ENCODE assay signal across 23 cellular contexts in genomic region chr10:52347327-52347667, GRCh38. TPM values are rescaled to one million over a fixed set of nuclear protein-coding genes. Genes with fewer than 3 reads are reported as not detected.
DNase-seq lines count a peak whose midpoint lies in the region; ATAC-seq and TF ChIP-seq lines count a peak whose summit lies in the region.
"Had no signal": no experiment of that assay in that cellular context is flagged by ENCODE, and none has a peak within 500 bp of the region (broad histone marks: within the 10 kb centered on the region; RNA-seq: fewer than 3 reads in every experiment).

No MANE protein-coding gene starts in this region.

- no peak overlapping the region for H2BK12ac ChIP-seq in mesenchymal stem cell (ENCODE audit: low read length in 2 of 2)

- intact Hi-C loops in posterior vena cava (cut with DNase I): no loop called here
- intact Hi-C loops in spleen (cut with DNase I; ENCODE audit: low total_unique reads): no loop called here
- intact Hi-C loops in upper lobe of right lung (cut with DNase I): no loop called here

- no peak overlapping the region for H4K8ac ChIP-seq in mesenchymal stem cell (ENCODE audit: low read length)

- no peak overlapping the region for H2AFZ ChIP-seq in mesenchymal stem cell (ENCODE audit: low read depth, low read length)
- H2AFZ ChIP-seq: GM23248 had no signal

- H3K4me3 ChIP-seq in mesenchymal stem cell (ENCODE audit: insufficient read depth in 1 of 2, low read depth in 1 of 2, low read length in 2 of 2): no peak overlapping the region
- H3K4me3 ChIP-seq in spleen: no peak overlapping the region
- no peak overlapping the region for H3K4me3 ChIP-seq in upper lobe of right lung
- no peak overlapping the region for H3K4me3 ChIP-seq in HAP-1
- H3K4me3 ChIP-seq: A549; BLaER1 treated with 17β-estradiol and CSF1 and Interleukin-3, amounts not matched to agents 10 nM and 100 nM; GM23248 had no signal

- H3K9ac ChIP-seq in mesenchymal stem cell (ENCODE audit: low read length): no peak overlapping the region
- H3K9ac ChIP-seq: BLaER1 treated with 17β-estradiol and CSF1 and Interleukin-3, amounts not matched to agents 10 nM and 100 nM; GM23248 had no signal

- peak; percentile 33 for ATAC-seq in upper lobe of right lung
- no peak for ATAC-seq in HG02840 (IDR thresholded peaks at IDR 0.05; ENCODE audit: low FRiP score, unreplicated experiment)
- ATAC-seq: A549, HCT116 had no signal

- peak overlapping the region; percentile 30 for H2BK15ac ChIP-seq in mesenchymal stem cell (ENCODE audit: low read depth, poor library complexity, severe bottlenecking)

- no peak for TF ChIP-seq POLR2A in spleen (IDR thresholded peaks at IDR 0.05)

- no peak overlapping the region for H2BK5ac ChIP-seq in mesenchymal stem cell (ENCODE audit: low read depth, low read length, poor library complexity, severe bottlenecking)

- H2BK120ac ChIP-seq in mesenchymal stem cell (ENCODE audit: low read depth, low read length): no peak overlapping the region

- no peak overlapping the region for H3K4me2 ChIP-seq in mesenchymal stem cell (ENCODE audit: low read length, poor library complexity, severe bottlenecking)
- H3K4me2 ChIP-seq: A549; BLaER1 treated with 17β-estradiol and CSF1 and Interleukin-3, amounts not matched to agents 10 nM and 100 nM had no signal

- H3K9me3 ChIP-seq in mesenchymal stem cell (ENCODE audit: control insufficient read depth, low read length): no peaks in the 10 kb centered on the region
- H3K9me3 ChIP-seq in spleen: peaks cover 0 to 20% (median 0%) of the 10 kb centered on the region in 8 donors
- no peaks in the 10 kb centered on the region for H3K9me3 ChIP-seq in upper lobe of right lung
- H3K9me3 ChIP-seq in HAP-1: no peaks in the 10 kb centered on the region
- H3K9me3 ChIP-seq: A549, BE2C had no signal

- WGBS in mesenchymal stem cell: 99% methylated on average over 5 of the region's 5 CpGs
- 85 to 94% (median 86%) methylated on average over 4 to 5 of the region's 5 CpGs for WGBS in spleen, 5 donors

- H3K4me1 ChIP-seq in mesenchymal stem cell (ENCODE audit: control insufficient read depth, insufficient read depth, low read depth, low read length): peaks cover 4% of the 10 kb centered on the region
- H3K4me1 ChIP-seq in spleen: no peaks in the 10 kb centered on the region
- no peaks in the 10 kb centered on the region for H3K4me1 ChIP-seq in upper lobe of right lung
- no peaks in the 10 kb centered on the region for H3K4me1 ChIP-seq in HAP-1
- H3K4me1 ChIP-seq: BE2C; BLaER1 treated with 17β-estradiol and CSF1 and Interleukin-3, amounts not matched to agents 10 nM and 100 nM had no signal

- no peaks in the 10 kb centered on the region for H3K27me3 ChIP-seq in mesenchymal stem cell (ENCODE audit: control insufficient read depth in 1 of 2, insufficient read depth in 1 of 2, low read length in 2 of 2)
- no peaks in the 10 kb centered on the region for H3K27me3 ChIP-seq in spleen (replicated peaks in 1 of 7)
- H3K27me3 ChIP-seq in upper lobe of right lung: no peaks in the 10 kb centered on the region
- no peaks in the 10 kb centered on the region for H3K27me3 ChIP-seq in HAP-1 (ENCODE audit: low read depth)
- H3K27me3 ChIP-seq: BE2C; BLaER1 treated with 17β-estradiol and CSF1 and Interleukin-3, amounts not matched to agents 10 nM and 100 nM had no signal

- H3K4ac ChIP-seq in mesenchymal stem cell (ENCODE audit: low read depth in 1 of 2, low read length in 2 of 2): no peak overlapping the region

- H3K79me1 ChIP-seq in mesenchymal stem cell (replicated peaks; ENCODE audit: low read length, poor library complexity, severe bottlenecking): no peaks in the 10 kb centered on the region

- H3K14ac ChIP-seq in mesenchymal stem cell (ENCODE audit: low read length in 2 of 2): no peak overlapping the region

- no peak overlapping the region for H3K27ac ChIP-seq in mesenchymal stem cell (ENCODE audit: low read length, poor library complexity, severe bottlenecking)
- no peak overlapping the region for H3K27ac ChIP-seq in spleen
- no peak overlapping the region for H3K27ac ChIP-seq in upper lobe of right lung
- H3K27ac ChIP-seq: BLaER1 treated with 17β-estradiol and CSF1 and Interleukin-3, amounts not matched to agents 10 nM and 100 nM; GM23248 had no signal

- in situ Hi-C loops in HAP-1 (cut with MboI; ENCODE audit: low sequenced_read_pairs): no loop called here

- no peak overlapping the region for H3K23ac ChIP-seq in mesenchymal stem cell (ENCODE audit: low read length in 2 of 2)

- H4K91ac ChIP-seq in mesenchymal stem cell (ENCODE audit: low read length): no peak overlapping the region

- TF ChIP-seq CTCF in spleen (IDR thresholded peaks at IDR 0.05 in 8 of 11, conservative IDR thresholded peaks at IDR 0.05 in 3 of 11) (no peak), upper lobe of right lung (IDR thresholded peaks at IDR 0.05) (no peak)

- H3K36me3 ChIP-seq in mesenchymal stem cell (ENCODE audit: control insufficient read depth in 1 of 2, insufficient read depth in 2 of 2, low read depth in 1 of 2, low read length in 2 of 2): no peaks in the 10 kb centered on the region
- H3K36me3 ChIP-seq in spleen: no peaks in the 10 kb centered on the region
- no peaks in the 10 kb centered on the region for H3K36me3 ChIP-seq in upper lobe of right lung
- no peaks in the 10 kb centered on the region for H3K36me3 ChIP-seq in HAP-1 (replicated peaks)
- H3K36me3 ChIP-seq: BE2C; BLaER1 treated with 17β-estradiol and CSF1 and Interleukin-3, amounts not matched to agents 10 nM and 100 nM had no signal

- H3K18ac ChIP-seq in mesenchymal stem cell (ENCODE audit: low read depth in 1 of 2, low read length in 2 of 2): no peak overlapping the region

- DNase-seq in mesenchymal stem cell (no peak), posterior vena cava (ENCODE audit: low spot score) (peak; percentile 68), spleen (peak; percentile 61), upper lobe of right lung (no peak), COR-L47 (lab: John Stamatoyannopoulos, UW) (no peak), HAP-1 (ENCODE audit: low spot score in 2 of 2) (no peak)
- DNase-seq in activated CD4-positive, alpha-beta T cell treated with anti-CD3 and anti-CD28 coated beads for 1 hour: no peak
- DNase-seq: 8988T; ACHN; AML-193; BE2C; Calu3; CD4-positive, alpha-beta T cell; CD8-positive, alpha-beta memory T cell; DMS53; DMS79 treated with DMSO at 0.1 percent for 48 hours; GF-D8; GM23248 had no signal

- H2AK5ac ChIP-seq in mesenchymal stem cell (ENCODE audit: low read length, severe bottlenecking): no peak overlapping the region

RNA-seq across cellular contexts. Expression of gene DKK1, which starts 33.2 kb away (rescaled TPM):
- polyA plus RNA-seq in mesenchymal stem cell (2013, experiment 1 of 2): 7.9 TPM
- 9.4 TPM for polyA plus RNA-seq in mesenchymal stem cell (2013, experiment 2 of 2)
- total RNA-seq in posterior vena cava: 1 to 10 TPM; 3.3 to 8.1 TPM
- total RNA-seq in spleen: 1 to 10 TPM in 4 of 7 donors, under 1 TPM in 1, not detected in 2; 0.44 to 4.4 (median 1.4) TPM
- polyA plus RNA-seq in spleen: 1 to 10 TPM; 4.9 to 7.7 (median 6.9) TPM
- total RNA-seq in upper lobe of right lung: 3.7 TPM
- total RNA-seq: CD4-positive, alpha-beta T cell; CD8-positive, alpha-beta memory T cell had no signal
- polyA plus RNA-seq: CD14-positive monocyte; CD8-positive, alpha-beta memory T cell had no signal

Comparison
In these comparisons a context has a peak if more than half of its experiments do, and no peak if none do; other contexts are left out.
1. DNase-seq: peak in posterior vena cava (single experiment) and spleen (single experiment); none in mesenchymal stem cell (single experiment), upper lobe of right lung (single experiment), activated CD4-positive, alpha-beta T cell treated with anti-CD3 and anti-CD28 coated beads for 1 hour (single experiment), COR-L47 (single experiment) and HAP-1 (0 of 2).